Comparison of ENCODE assay signal across 1 cellular context in genomic region chrX:132505116-132505515, GRCh38.
TF ChIP-seq lines count a peak whose summit lies in the region.

No MANE protein-coding gene starts in this region.

TF ChIP-seq in HepG2, 621 proteins besides CTCF, POLR2A, EP300 and RAD21 (continued from another document):
- TF ChIP-seq ZNF552 (CRISPR knock-in tag; IDR thresholded peaks at IDR 0.05; ENCODE audit: borderline replicate concordance): no peak
- peak; percentile 76 for TF ChIP-seq GATAD2A (CRISPR knock-in tag; IDR thresholded peaks at IDR 0.05)
- peak; percentile 74 for TF ChIP-seq NCOA2 (CRISPR knock-in tag; IDR thresholded peaks at IDR 0.05)
- no peak for TF ChIP-seq ZBTB1 (CRISPR knock-in tag; IDR thresholded peaks at IDR 0.05; ENCODE audit: borderline replicate concordance)
- TF ChIP-seq ARID3A (IDR thresholded peaks at IDR 0.05; ENCODE audit: low read depth, low read length): 0 out of 2 replicates have a peak, but pooled peaks have one; percentile 25
- TF ChIP-seq ZNF768 (CRISPR knock-in tag; IDR thresholded peaks at IDR 0.05): no peak
- TF ChIP-seq SOX13 (IDR thresholded peaks at IDR 0.05): no peak
- peak in 1 of 2 experiments; percentile 70; a peak in 1 of 4 replicates for TF ChIP-seq SOX13 (CRISPR knock-in tag; conservative IDR thresholded peaks at IDR 0.05 in 1 of 2, IDR thresholded peaks at IDR 0.05 in 1 of 2)
- no peak for TF ChIP-seq ZNF674 (CRISPR knock-in tag; IDR thresholded peaks at IDR 0.05; ENCODE audit: low read depth)
- TF ChIP-seq ARID5B (CRISPR knock-in tag; IDR thresholded peaks at IDR 0.05): peak; percentile 74
- peak; percentile 74; the same call in 1 of the 2 replicates for TF ChIP-seq ZNF263 (CRISPR knock-in tag; IDR thresholded peaks at IDR 0.05)
- peak; percentile 33; the same call in 1 of the 2 replicates for TF ChIP-seq ZMYM4 (CRISPR knock-in tag; IDR thresholded peaks at IDR 0.05)
- TF ChIP-seq PAXIP1 (CRISPR knock-in tag; conservative IDR thresholded peaks at IDR 0.05): peak; percentile 18; the same call in 1 of the 2 replicates
- TF ChIP-seq HNF4A (CRISPR knock-in tag; IDR thresholded peaks at IDR 0.05): peak; percentile 69
- peak; percentile 19 for TF ChIP-seq SMC3 (IDR thresholded peaks at IDR 0.05; ENCODE audit: low read length)
- TF ChIP-seq TCF7 (IDR thresholded peaks at IDR 0.05; ENCODE audit: low read depth): 0 out of 2 replicates have a peak, but pooled peaks have one; percentile 30
- no peak for TF ChIP-seq HMG20B (CRISPR knock-in tag; conservative IDR thresholded peaks at IDR 0.05)
- 0 out of 2 replicates have a peak, but pooled peaks have one; percentile 16 for TF ChIP-seq ZNF644 (CRISPR knock-in tag; IDR thresholded peaks at IDR 0.05; ENCODE audit: low read depth)
- no peak for TF ChIP-seq SOX6 (IDR thresholded peaks at IDR 0.05)
- peak; percentile 35; the same call in 1 of the 2 replicates for TF ChIP-seq SOX6 (CRISPR knock-in tag; IDR thresholded peaks at IDR 0.05)
- peak; percentile 78 for TF ChIP-seq BCL6 (CRISPR knock-in tag; IDR thresholded peaks at IDR 0.05)
- TF ChIP-seq CEBPG (CRISPR knock-in tag; IDR thresholded peaks at IDR 0.05): peak; percentile 63
- peak; percentile 83 for TF ChIP-seq CEBPB (IDR thresholded peaks at IDR 0.05; ENCODE audit: borderline replicate concordance, low read depth, low read length)
- TF ChIP-seq MXI1 (IDR thresholded peaks at IDR 0.05; ENCODE audit: borderline replicate concordance, low read depth, low read length): no peak
- TF ChIP-seq HMG20A (CRISPR knock-in tag; IDR thresholded peaks at IDR 0.05; ENCODE audit: borderline replicate concordance): 0 out of 2 replicates have a peak, but pooled peaks have one; percentile 21
- TF ChIP-seq KLF15 (CRISPR knock-in tag; IDR thresholded peaks at IDR 0.05; ENCODE audit: borderline replicate concordance): no peak
- no peak for TF ChIP-seq FOXP1 (IDR thresholded peaks at IDR 0.05)
- TF ChIP-seq FOXP1 (CRISPR knock-in tag; IDR thresholded peaks at IDR 0.05): no peak
- TF ChIP-seq FOXA3 (CRISPR knock-in tag; IDR thresholded peaks at IDR 0.05): 0 out of 2 replicates have a peak, but pooled peaks have one; percentile 16
- 0 out of 2 replicates have a peak, but pooled peaks have one; percentile 30 for TF ChIP-seq MIXL1 (CRISPR knock-in tag; IDR thresholded peaks at IDR 0.05)
- no peak for TF ChIP-seq ZNF747 (CRISPR knock-in tag; IDR thresholded peaks at IDR 0.05; ENCODE audit: borderline replicate concordance)
- TF ChIP-seq HDAC2 (CRISPR knock-in tag; IDR thresholded peaks at IDR 0.05): 0 out of 2 replicates have a peak, but pooled peaks have one; percentile 26
- no peak for TF ChIP-seq ZNF513 (CRISPR knock-in tag; conservative IDR thresholded peaks at IDR 0.05)
- peak; percentile 38; the same call in 1 of the 2 replicates for TF ChIP-seq DMAP1 (CRISPR knock-in tag; IDR thresholded peaks at IDR 0.05)
- no peak for TF ChIP-seq SATB2 (CRISPR knock-in tag; IDR thresholded peaks at IDR 0.05)
- no peak for TF ChIP-seq HES4 (CRISPR knock-in tag; IDR thresholded peaks at IDR 0.05; ENCODE audit: borderline replicate concordance)
